Comparison of ENCODE assay signal across 9 cellular contexts in the genomic region with DNA sequence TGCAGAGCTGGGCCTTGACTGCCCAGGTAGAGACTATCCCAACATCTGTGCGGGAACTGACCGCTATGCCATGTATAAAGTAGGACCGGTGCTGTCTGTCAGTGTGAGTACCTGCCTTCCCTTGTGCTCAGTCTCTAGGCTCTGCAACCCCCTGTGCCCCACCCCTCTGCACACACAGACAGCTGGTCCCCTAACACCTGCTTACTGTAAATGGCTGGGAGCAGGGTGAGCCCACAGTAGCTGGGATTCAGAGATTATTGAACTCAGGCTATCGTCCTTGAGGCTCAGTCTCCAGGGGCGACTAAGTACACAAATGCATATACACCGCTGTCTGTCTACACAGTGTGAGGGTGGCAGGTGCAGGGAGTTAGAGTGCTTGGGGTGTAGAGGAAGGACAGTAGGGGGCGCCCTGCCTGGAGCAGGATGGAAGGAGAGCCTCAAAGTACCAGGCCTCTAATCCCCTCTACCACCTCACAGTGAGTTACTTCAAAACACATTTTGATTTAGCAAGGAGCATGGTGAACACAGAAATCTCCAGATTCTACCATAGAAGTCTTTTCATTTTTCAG. TPM values are rescaled to one million over a fixed set of nuclear protein-coding genes. Genes with fewer than 3 reads are reported as not detected.
A peak's percentile ranks its signal among the peaks of the same experiment; 100 is the strongest.
DNase-seq lines count a peak whose midpoint lies in the region; ATAC-seq and TF ChIP-seq lines count a peak whose summit lies in the region.
"Had no signal": no experiment of that assay in that cellular context is flagged by ENCODE, and none has a peak within 500 bp of the region (broad histone marks: within the 10 kb centered on the region; RNA-seq: fewer than 3 reads in every experiment).

No MANE protein-coding gene starts in this region.

- H3K36me3 ChIP-seq in neuronal stem cell (replicated peaks in 1 of 2; ENCODE audit: control insufficient read depth in 2 of 2, insufficient read depth in 2 of 2, low read length in 2 of 2), result peaks cover 29 to 88% of the 10 kb centered on the region in 2 donors

- peak; percentile 34 for TF ChIP-seq CTCF in cardiac fibroblast (IDR thresholded peaks at IDR 0.05; ENCODE audit: low read depth, low read length)

- H3K4ac ChIP-seq in neuronal stem cell (ENCODE audit: low read length), result no peak overlapping the region

- no peaks in the 10 kb centered on the region for H3K4me1 ChIP-seq in neuronal stem cell (ENCODE audit: control insufficient read depth in 2 of 2, insufficient read depth in 1 of 2, low read depth in 1 of 2, low read length in 2 of 2)

- no peak overlapping the region for H4K8ac ChIP-seq in neuronal stem cell (ENCODE audit: low read depth, low read length)

- H3K27ac ChIP-seq in neuronal stem cell (replicated peaks; ENCODE audit: low read length), result no peak overlapping the region
- H3K27ac ChIP-seq: left lung had no signal

- H2AK5ac ChIP-seq in neuronal stem cell (ENCODE audit: low read depth, low read length), result no peak overlapping the region

- no peak overlapping the region for H3K14ac ChIP-seq in neuronal stem cell (ENCODE audit: low read length)

- H3K18ac ChIP-seq in neuronal stem cell (ENCODE audit: low read length), result no peak overlapping the region

- H4K91ac ChIP-seq in neuronal stem cell (ENCODE audit: low read depth, low read length, poor library complexity), result no peak overlapping the region

- H2AFZ ChIP-seq in neuronal stem cell (ENCODE audit: low read length), result no peak overlapping the region

- H3K9me3 ChIP-seq in neuronal stem cell (replicated peaks in 1 of 2; ENCODE audit: control insufficient read depth in 2 of 2, insufficient read depth in 1 of 2, low read depth in 1 of 2, low read length in 2 of 2), result no peaks in the 10 kb centered on the region
- H3K9me3 ChIP-seq: left lung had no signal

- peak overlapping the region; percentile 69 for H2BK120ac ChIP-seq in neuronal stem cell (ENCODE audit: low read depth, low read length)

- H3K4me3 ChIP-seq in cardiac fibroblast (replicated peaks in 1 of 2; ENCODE audit: low read depth in 2 of 2, low read length in 2 of 2), result no peak overlapping the region
- no peak overlapping the region for H3K4me3 ChIP-seq in neuronal stem cell (ENCODE audit: low read length in 2 of 2)
- H3K4me3 ChIP-seq: left lung had no signal

- DNase-seq in DMS153 (lab: John Stamatoyannopoulos, UW), result peak; percentile 8
- DNase-seq in DMS153 treated with DMSO at 0.1 percent for 48 hours (lab: John Stamatoyannopoulos, UW; ENCODE audit: unreplicated experiment), result no peak
- peak; percentile 59 for DNase-seq in NCI-H345 (lab: John Stamatoyannopoulos, UW)
- no peak for DNase-seq in cardiac fibroblast (ENCODE audit: low read depth in 2 of 2)
- DNase-seq in neuronal stem cell (ENCODE audit: low spot score), result no peak
- no peak for DNase-seq in effector CD8-positive, alpha-beta T cell (lab: John Stamatoyannopoulos, UW)
- DNase-seq: left lung had no signal

- ATAC-seq in HG03565 (IDR thresholded peaks at IDR 0.05; ENCODE audit: unreplicated experiment), result no peak
- ATAC-seq in HG02981 (IDR thresholded peaks at IDR 0.05; ENCODE audit: unreplicated experiment), result no peak
- ATAC-seq: left lung had no signal

- no peaks in the 10 kb centered on the region for H3K27me3 ChIP-seq in neuronal stem cell (ENCODE audit: control insufficient read depth in 3 of 3, insufficient read depth in 3 of 3, low read depth in 1 of 3, low read length in 3 of 3)
- H3K27me3 ChIP-seq: left lung had no signal

- H2BK5ac ChIP-seq in neuronal stem cell (ENCODE audit: low read length), result no peak overlapping the region

- no peaks in the 10 kb centered on the region for H3K79me1 ChIP-seq in neuronal stem cell (ENCODE audit: low read depth, low read length)

- no CpG with 5 or more reads among the region's 7 CpGs for WGBS in neuronal stem cell (ENCODE audit: extremely low coverage in 2 of 2, insufficient read length in 2 of 2, insufficient replicate concordance in 1 of 2), 2 donors

- H3K23ac ChIP-seq in neuronal stem cell (ENCODE audit: low read depth, low read length, poor library complexity), result no peak overlapping the region

- H2BK15ac ChIP-seq in neuronal stem cell (ENCODE audit: low read length), result no peak overlapping the region

- no peak overlapping the region for H3K4me2 ChIP-seq in neuronal stem cell (ENCODE audit: insufficient read depth, low read length, poor library complexity, severe bottlenecking)

- no peak overlapping the region for H2BK12ac ChIP-seq in neuronal stem cell (ENCODE audit: low read length)

- no peak overlapping the region for H3K9ac ChIP-seq in neuronal stem cell (ENCODE audit: low read depth, low read length, poor library complexity)

RNA-seq across cellular contexts. Expression of a gene that starts 12.9 kb away (rescaled TPM):
- 25.1 TPM for polyA plus RNA-seq in neuronal stem cell (2013, experiment 1 of 2)
- 23.8 TPM for polyA plus RNA-seq in neuronal stem cell (2013, experiment 2 of 2)

Comparison
In these comparisons a context has a peak if more than half of its experiments do, and no peak if none do; other contexts are left out.
1. DNase-seq: peak in DMS153 (single experiment) and NCI-H345 (single experiment); none in DMS153 treated with DMSO at 0.1 percent for 48 hours (single experiment), cardiac fibroblast (0 of 2), neuronal stem cell (single experiment) and effector CD8-positive, alpha-beta T cell (single experiment).